ENCODE assay signal across 2 cellular contexts in the genomic region with DNA sequence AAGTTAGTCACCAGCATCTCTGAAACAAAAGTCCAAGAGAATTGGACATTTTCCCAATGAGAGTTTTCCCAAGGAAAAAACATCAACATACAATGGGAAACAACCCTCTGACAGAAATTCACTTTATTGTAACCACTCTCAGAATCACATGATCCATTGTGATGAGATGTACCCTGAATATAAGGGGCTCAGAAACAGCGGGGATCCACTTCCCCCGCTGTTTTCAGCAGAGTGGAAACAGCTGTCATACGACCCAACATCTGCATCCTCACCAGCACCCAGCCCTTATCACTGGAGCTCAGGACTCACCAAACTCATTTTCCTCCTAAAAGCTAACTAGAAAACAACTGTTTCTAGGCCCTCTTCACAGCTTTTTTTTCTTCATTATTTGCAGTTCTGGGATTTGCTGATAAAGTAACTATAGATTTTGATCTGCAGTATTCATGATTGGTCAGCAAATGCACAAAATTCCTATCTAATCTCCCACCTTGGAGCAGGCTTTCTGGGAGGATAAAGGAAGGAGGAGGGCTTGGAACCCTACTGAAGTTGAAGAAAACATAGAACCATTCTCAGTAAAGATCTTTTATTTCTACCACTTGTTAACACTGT.
TF ChIP-seq lines count a peak whose summit lies in the region.

No MANE protein-coding gene starts in this region.

TF ChIP-seq in SK-N-SH, 30 proteins besides CTCF, POLR2A, EP300 and RAD21 (continued from another document):
- TF ChIP-seq FOSL2 (IDR thresholded peaks at IDR 0.05; ENCODE audit: borderline replicate concordance, low read depth) (no peak), ELF1 (IDR thresholded peaks at IDR 0.05) (no peak), FOXJ3 (CRISPR knock-in tag; IDR thresholded peaks at IDR 0.05) (no peak), SMC3 (IDR thresholded peaks at IDR 0.05; ENCODE audit: low read depth, low read length) (no peak), RXRA (IDR thresholded peaks at IDR 0.05; ENCODE audit: borderline replicate concordance, low read depth) (no peak), YY1 (IDR thresholded peaks at IDR 0.05; ENCODE audit: low read depth) (no peak)
- TF ChIP-seq, protein P1, sequence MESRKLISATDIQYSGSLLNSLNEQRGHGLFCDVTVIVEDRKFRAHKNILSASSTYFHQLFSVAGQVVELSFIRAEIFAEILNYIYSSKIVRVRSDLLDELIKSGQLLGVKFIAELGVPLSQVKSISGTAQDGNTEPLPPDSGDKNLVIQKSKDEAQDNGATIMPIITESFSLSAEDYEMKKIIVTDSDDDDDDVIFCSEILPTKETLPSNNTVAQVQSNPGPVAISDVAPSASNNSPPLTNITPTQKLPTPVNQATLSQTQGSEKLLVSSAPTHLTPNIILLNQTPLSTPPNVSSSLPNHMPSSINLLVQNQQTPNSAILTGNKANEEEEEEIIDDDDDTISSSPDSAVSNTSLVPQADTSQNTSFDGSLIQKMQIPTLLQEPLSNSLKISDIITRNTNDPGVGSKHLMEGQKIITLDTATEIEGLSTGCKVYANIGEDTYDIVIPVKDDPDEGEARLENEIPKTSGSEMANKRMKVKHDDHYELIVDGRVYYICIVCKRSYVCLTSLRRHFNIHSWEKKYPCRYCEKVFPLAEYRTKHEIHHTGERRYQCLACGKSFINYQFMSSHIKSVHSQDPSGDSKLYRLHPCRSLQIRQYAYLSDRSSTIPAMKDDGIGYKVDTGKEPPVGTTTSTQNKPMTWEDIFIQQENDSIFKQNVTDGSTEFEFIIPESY (IDR thresholded peaks at IDR 0.05; ENCODE audit: borderline replicate concordance, low read depth): no peak

TF ChIP-seq in SK-N-SH treated with all-trans-retinoic acid at 6 μM for 48 hours, 23 proteins besides CTCF, POLR2A, EP300 and RAD21 (continued from another document):
- TF ChIP-seq, protein P2, sequence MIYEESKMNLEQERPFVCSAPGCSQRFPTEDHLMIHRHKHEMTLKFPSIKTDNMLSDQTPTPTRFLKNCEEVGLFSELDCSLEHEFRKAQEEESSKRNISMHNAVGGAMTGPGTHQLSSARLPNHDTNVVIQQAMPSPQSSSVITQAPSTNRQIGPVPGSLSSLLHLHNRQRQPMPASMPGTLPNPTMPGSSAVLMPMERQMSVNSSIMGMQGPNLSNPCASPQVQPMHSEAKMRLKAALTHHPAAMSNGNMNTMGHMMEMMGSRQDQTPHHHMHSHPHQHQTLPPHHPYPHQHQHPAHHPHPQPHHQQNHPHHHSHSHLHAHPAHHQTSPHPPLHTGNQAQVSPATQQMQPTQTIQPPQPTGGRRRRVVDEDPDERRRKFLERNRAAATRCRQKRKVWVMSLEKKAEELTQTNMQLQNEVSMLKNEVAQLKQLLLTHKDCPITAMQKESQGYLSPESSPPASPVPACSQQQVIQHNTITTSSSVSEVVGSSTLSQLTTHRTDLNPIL (CRISPR knock-in tag; IDR thresholded peaks at IDR 0.05; ENCODE audit: low read depth): no peak
- no peak for TF ChIP-seq GLIS3 (CRISPR knock-in tag; IDR thresholded peaks at IDR 0.05)
- TF ChIP-seq ZC3H10 (CRISPR knock-in tag; IDR thresholded peaks at IDR 0.05): no peak
- no peak for TF ChIP-seq ARNTL (CRISPR knock-in tag; IDR thresholded peaks at IDR 0.05; ENCODE audit: borderline replicate concordance, low read depth)
- TF ChIP-seq OSR1 (CRISPR knock-in tag; IDR thresholded peaks at IDR 0.05): no peak
TF ChIP-seq in SK-N-SH treated with all-trans-retinoic acid at 6 μM for 48 hours: peak in this region for 0.
